In the genomic region with DNA sequence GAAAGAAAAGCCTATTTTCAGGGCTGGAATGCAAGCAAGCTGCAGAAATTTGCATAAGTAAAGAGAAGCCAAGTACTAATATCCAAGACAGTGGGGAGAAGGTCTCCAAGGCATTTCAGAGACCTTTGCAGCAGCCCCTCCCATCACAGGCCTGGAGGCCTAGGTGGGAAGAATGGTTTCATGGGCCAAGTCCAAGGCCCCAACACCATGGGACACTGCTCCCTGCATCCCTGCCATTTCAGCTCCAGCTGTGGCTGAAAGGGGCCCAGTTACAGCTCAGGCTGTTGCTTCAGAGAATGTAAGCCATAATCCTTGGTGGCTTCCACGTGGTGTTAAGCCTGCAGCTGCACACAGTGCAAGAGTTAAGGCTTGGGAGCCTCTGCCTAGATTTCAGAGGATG, we compare ENCODE assay signal across 2 cellular contexts.
TF ChIP-seq lines count a peak whose summit lies in the region.

No MANE protein-coding gene starts in this region.

TF ChIP-seq in A549, 52 proteins besides CTCF, POLR2A, EP300 and RAD21:
- TF ChIP-seq EHF (CRISPR knock-in tag; IDR thresholded peaks at IDR 0.05) (no peak), TFCP2L1 (CRISPR knock-in tag; IDR thresholded peaks at IDR 0.05) (no peak), ZFP36 (IDR thresholded peaks at IDR 0.05; ENCODE audit: borderline replicate concordance, partially characterized antibody) (peak; percentile 21), SMC3 (IDR thresholded peaks at IDR 0.05) (no peak), ELK1 (IDR thresholded peaks at IDR 0.05; ENCODE audit: low read depth, low read length) (no peak), NPAS2 (CRISPR knock-in tag; IDR thresholded peaks at IDR 0.05; ENCODE audit: borderline replicate concordance) (no peak)
TF ChIP-seq in A549: peak in this region for 1.

TF ChIP-seq in K562, 482 proteins besides CTCF, POLR2A, EP300 and RAD21:
- TF ChIP-seq ZFP36 (IDR thresholded peaks at IDR 0.05; ENCODE audit: low read depth, low read length, partially characterized antibody) (peak; percentile 51), IRF2 (CRISPR knock-in tag; IDR thresholded peaks at IDR 0.05) (no peak), MLX (CRISPR knock-in tag; conservative IDR thresholded peaks at IDR 0.05) (no peak)
TF ChIP-seq in K562: peak in this region for 1.
